ENCODE assay signal across 14 cellular contexts in genomic region chrX:42680651-42681050, GRCh38.
DNase-seq lines count a peak whose midpoint lies in the region; TF ChIP-seq lines count a peak whose summit lies in the region.
"Had no signal": no experiment of that assay in that cellular context is flagged by ENCODE, and none has a peak within 500 bp of the region (broad histone marks: within the 10 kb centered on the region; RNA-seq: fewer than 3 reads in every experiment).

No MANE protein-coding gene starts in this region.

- H3K9me3 Mint-ChIP-seq in osteocyte (ENCODE audit: unreplicated experiment) = peaks cover 14% of the 10 kb centered on the region
- H3K9me3 Mint-ChIP-seq: stimulated activated memory B cell treated with anti-CD40 and anti-IgM and Interleukin-4, amounts not matched to agents 10 μg/mL and 1 μg/mL and 100 μg/mL, for 72 hours had no signal

- no peak overlapping the region for H2BK5ac ChIP-seq in mesendoderm (ENCODE audit: low read length)

- H2BK15ac ChIP-seq in mesendoderm (replicated peaks; ENCODE audit: low read depth) = no peak overlapping the region

- H3K27me3 ChIP-seq in mesendoderm (ENCODE audit: insufficient read depth, low read length, poor library complexity) = no peaks in the 10 kb centered on the region

- H3K27ac ChIP-seq in VCaP (no peak overlapping the region), mesendoderm (ENCODE audit: low read depth, low read length) (no peak overlapping the region)

- no peaks in the 10 kb centered on the region for H3K4me1 Mint-ChIP-seq in osteocyte (ENCODE audit: unreplicated experiment)
- H3K4me1 Mint-ChIP-seq: stimulated activated memory B cell treated with anti-CD40 and anti-IgM and Interleukin-4, amounts not matched to agents 10 μg/mL and 1 μg/mL and 100 μg/mL, for 72 hours had no signal

- peak; percentile 4 for DNase-seq in GM03348 (ENCODE audit: low spot score)
- DNase-seq in fibroblast of pulmonary artery (ENCODE audit: low read depth) = peak; percentile 71
- DNase-seq in mesendoderm = peak; percentile 6
- no peak for DNase-seq in osteocyte (ENCODE audit: extremely low spot score, unreplicated experiment)
- no peak for DNase-seq in NCI-H2029 treated with DMSO at 0.1 percent for 48 hours (lab: John Stamatoyannopoulos, UW)
- DNase-seq in DMS 273 (lab: John Stamatoyannopoulos, UW; ENCODE audit: unreplicated experiment) = no peak
- no peak for DNase-seq in dermis blood vessel endothelial cell
- DNase-seq: DMS153; MV-4-11; NCI-H345; nucleus accumbens; stimulated activated CD4-positive, alpha-beta T cell treated with anti-CD3 and anti-CD28 coated beads, Interleukin-2, amount 100 ng/mL, for 48 hours had no signal

- no peak overlapping the region for H3K4ac ChIP-seq in mesendoderm (ENCODE audit: low read depth, low read length)

- no peak overlapping the region for H3K27ac Mint-ChIP-seq in osteocyte (ENCODE audit: unreplicated experiment)
- H3K27ac Mint-ChIP-seq: stimulated activated memory B cell treated with anti-CD40 and anti-IgM and Interleukin-4, amounts not matched to agents 10 μg/mL and 1 μg/mL and 100 μg/mL, for 72 hours had no signal

- TF ChIP-seq CTCF in VCaP (conservative IDR thresholded peaks at IDR 0.05) = 0 out of 2 replicates have a peak, but pooled peaks have one; percentile 22
- TF ChIP-seq CTCF in fibroblast of pulmonary artery (IDR thresholded peaks at IDR 0.05; ENCODE audit: low read length, missing control alignments) = peak; percentile 15
- TF ChIP-seq CTCF in osteocyte (IDR thresholded peaks at IDR 0.05) = no peak

- no peaks in the 10 kb centered on the region for H3K79me1 ChIP-seq in mesendoderm (ENCODE audit: low read length)

- no peaks in the 10 kb centered on the region for H3K36me3 ChIP-seq in mesendoderm (ENCODE audit: control insufficient read depth, insufficient read depth, low read length)

- no peak overlapping the region for H4K5ac ChIP-seq in mesendoderm (ENCODE audit: low read length)

- H3K9ac ChIP-seq in mesendoderm (ENCODE audit: low read length) = no peak overlapping the region

- no peaks in the 10 kb centered on the region for H3K27me3 Mint-ChIP-seq in osteocyte (ENCODE audit: unreplicated experiment)
- H3K27me3 Mint-ChIP-seq: stimulated activated memory B cell treated with anti-CD40 and anti-IgM and Interleukin-4, amounts not matched to agents 10 μg/mL and 1 μg/mL and 100 μg/mL, for 72 hours had no signal

- no peaks in the 10 kb centered on the region for H3K79me2 ChIP-seq in mesendoderm (ENCODE audit: control insufficient read depth, insufficient read depth, low read length)

- no peak overlapping the region for H4K8ac ChIP-seq in mesendoderm (ENCODE audit: low read depth, low read length)

- no peaks in the 10 kb centered on the region for H3K36me3 Mint-ChIP-seq in osteocyte (ENCODE audit: unreplicated experiment)
- H3K36me3 Mint-ChIP-seq: stimulated activated memory B cell treated with anti-CD40 and anti-IgM and Interleukin-4, amounts not matched to agents 10 μg/mL and 1 μg/mL and 100 μg/mL, for 72 hours had no signal

- H3K23ac ChIP-seq in mesendoderm (ENCODE audit: low read length) = no peak overlapping the region

- no peak overlapping the region for H2BK120ac ChIP-seq in mesendoderm (ENCODE audit: low read depth, low read length)

- no peak overlapping the region for H3K4me2 ChIP-seq in mesendoderm (ENCODE audit: low read length)

- H3K56ac ChIP-seq in mesendoderm (ENCODE audit: low read length) = no peak overlapping the region

- H3K18ac ChIP-seq in mesendoderm (ENCODE audit: low read length) = no peak overlapping the region

- H3K4me1 ChIP-seq in mesendoderm (ENCODE audit: control insufficient read depth, low read depth, low read length) = no peaks in the 10 kb centered on the region

- H2AK5ac ChIP-seq in mesendoderm (ENCODE audit: low read length) = no peak overlapping the region

- no peak overlapping the region for H3K4me3 Mint-ChIP-seq in osteocyte (ENCODE audit: unreplicated experiment)
- H3K4me3 Mint-ChIP-seq: stimulated activated memory B cell treated with anti-CD40 and anti-IgM and Interleukin-4, amounts not matched to agents 10 μg/mL and 1 μg/mL and 100 μg/mL, for 72 hours had no signal

- WGBS in mesendoderm (ENCODE audit: extremely low coverage, insufficient coverage, low lambda C conversion rate) = no CpG with 5 or more reads among the region's 2 CpGs

- H3K4me3 ChIP-seq in fibroblast of pulmonary artery (replicated peaks; ENCODE audit: low read depth, low read length) (no peak overlapping the region), mesendoderm (ENCODE audit: low read length) (no peak overlapping the region)

Comparison
In these comparisons a context has a peak if more than half of its experiments do, and no peak if none do; other contexts are left out.
1. DNase-seq: peak in GM03348 (single experiment), fibroblast of pulmonary artery (single experiment) and mesendoderm (single experiment); none in osteocyte (single experiment), NCI-H2029 treated with DMSO at 0.1 percent for 48 hours (single experiment), DMS 273 (single experiment) and dermis blood vessel endothelial cell (single experiment).